1 cellular context compared by ENCODE assay signal in the genomic region with DNA sequence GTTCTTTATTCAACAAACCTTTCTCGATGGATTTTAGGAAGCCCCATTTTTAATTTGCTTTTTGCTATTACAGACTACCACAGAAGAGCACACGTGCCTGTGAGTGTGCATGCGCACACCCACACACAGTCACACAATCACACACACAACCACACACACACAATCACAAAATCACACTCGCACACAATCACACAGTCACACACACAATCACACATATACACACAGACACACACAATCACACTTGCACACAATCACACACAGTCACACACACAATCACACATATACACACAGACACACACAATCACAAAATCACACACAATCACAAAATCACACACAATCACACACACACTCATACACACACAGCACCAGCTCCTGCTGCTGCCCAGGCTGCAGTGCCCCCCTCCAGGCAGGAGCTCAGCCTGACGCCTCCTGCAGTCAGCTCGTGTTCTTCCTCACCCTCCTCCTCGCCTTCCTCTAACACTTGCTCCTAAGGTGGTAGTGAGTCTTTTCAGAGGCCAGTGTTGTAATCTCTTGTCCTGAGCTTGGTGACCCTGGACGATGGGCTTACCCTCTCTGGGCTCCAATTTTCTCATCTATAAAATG.
TF ChIP-seq lines count a peak whose summit lies in the region.

No MANE protein-coding gene starts in this region.

TF ChIP-seq in HepG2, 621 proteins besides CTCF, POLR2A, EP300 and RAD21 (continued from another document):
- TF ChIP-seq, protein P1, sequence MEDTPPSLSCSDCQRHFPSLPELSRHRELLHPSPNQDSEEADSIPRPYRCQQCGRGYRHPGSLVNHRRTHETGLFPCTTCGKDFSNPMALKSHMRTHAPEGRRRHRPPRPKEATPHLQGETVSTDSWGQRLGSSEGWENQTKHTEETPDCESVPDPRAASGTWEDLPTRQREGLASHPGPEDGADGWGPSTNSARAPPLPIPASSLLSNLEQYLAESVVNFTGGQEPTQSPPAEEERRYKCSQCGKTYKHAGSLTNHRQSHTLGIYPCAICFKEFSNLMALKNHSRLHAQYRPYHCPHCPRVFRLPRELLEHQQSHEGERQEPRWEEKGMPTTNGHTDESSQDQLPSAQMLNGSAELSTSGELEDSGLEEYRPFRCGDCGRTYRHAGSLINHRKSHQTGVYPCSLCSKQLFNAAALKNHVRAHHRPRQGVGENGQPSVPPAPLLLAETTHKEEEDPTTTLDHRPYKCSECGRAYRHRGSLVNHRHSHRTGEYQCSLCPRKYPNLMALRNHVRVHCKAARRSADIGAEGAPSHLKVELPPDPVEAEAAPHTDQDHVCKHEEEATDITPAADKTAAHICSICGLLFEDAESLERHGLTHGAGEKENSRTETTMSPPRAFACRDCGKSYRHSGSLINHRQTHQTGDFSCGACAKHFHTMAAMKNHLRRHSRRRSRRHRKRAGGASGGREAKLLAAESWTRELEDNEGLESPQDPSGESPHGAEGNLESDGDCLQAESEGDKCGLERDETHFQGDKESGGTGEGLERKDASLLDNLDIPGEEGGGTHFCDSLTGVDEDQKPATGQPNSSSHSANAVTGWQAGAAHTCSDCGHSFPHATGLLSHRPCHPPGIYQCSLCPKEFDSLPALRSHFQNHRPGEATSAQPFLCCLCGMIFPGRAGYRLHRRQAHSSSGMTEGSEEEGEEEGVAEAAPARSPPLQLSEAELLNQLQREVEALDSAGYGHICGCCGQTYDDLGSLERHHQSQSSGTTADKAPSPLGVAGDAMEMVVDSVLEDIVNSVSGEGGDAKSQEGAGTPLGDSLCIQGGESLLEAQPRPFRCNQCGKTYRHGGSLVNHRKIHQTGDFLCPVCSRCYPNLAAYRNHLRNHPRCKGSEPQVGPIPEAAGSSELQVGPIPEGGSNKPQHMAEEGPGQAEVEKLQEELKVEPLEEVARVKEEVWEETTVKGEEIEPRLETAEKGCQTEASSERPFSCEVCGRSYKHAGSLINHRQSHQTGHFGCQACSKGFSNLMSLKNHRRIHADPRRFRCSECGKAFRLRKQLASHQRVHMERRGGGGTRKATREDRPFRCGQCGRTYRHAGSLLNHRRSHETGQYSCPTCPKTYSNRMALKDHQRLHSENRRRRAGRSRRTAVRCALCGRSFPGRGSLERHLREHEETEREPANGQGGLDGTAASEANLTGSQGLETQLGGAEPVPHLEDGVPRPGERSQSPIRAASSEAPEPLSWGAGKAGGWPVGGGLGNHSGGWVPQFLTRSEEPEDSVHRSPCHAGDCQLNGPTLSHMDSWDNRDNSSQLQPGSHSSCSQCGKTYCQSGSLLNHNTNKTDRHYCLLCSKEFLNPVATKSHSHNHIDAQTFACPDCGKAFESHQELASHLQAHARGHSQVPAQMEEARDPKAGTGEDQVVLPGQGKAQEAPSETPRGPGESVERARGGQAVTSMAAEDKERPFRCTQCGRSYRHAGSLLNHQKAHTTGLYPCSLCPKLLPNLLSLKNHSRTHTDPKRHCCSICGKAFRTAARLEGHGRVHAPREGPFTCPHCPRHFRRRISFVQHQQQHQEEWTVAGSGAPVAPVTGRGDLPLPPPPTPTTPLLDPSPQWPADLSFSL (CRISPR knock-in tag; IDR thresholded peaks at IDR 0.05) = peak; percentile 65; the same call in 1 of the 2 replicates
- no peak for TF ChIP-seq TP53 (CRISPR knock-in tag; conservative IDR thresholded peaks at IDR 0.05)
TF ChIP-seq in HepG2: peak in this region for 1.
